Comparison of ENCODE assay signal across 8 cellular contexts in the genomic region with DNA sequence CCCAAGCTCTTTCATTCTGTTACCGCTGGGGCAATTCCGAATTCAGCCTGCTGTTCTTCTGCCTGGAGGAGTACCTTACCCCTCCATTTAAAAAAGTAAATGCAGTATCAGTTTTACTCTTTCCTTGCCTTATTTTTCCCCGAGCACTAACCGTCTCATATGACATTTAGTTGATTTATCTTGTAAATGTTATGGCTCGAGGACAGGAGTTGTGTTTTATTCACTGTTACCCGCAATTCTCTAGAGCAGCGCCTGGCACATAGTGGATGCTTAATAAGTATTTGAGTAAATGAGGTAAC. TPM values are rescaled to one million over a fixed set of nuclear protein-coding genes. Genes with fewer than 3 reads are reported as not detected.
DNase-seq lines count a peak whose midpoint lies in the region; ATAC-seq and TF ChIP-seq lines count a peak whose summit lies in the region.

No MANE protein-coding gene starts in this region.

- TF ChIP-seq CTCF in A673 (conservative IDR thresholded peaks at IDR 0.05; ENCODE audit: low read depth, low read length) (peak; percentile 31; the same call in 1 of the 2 replicates), PC-9 (conservative IDR thresholded peaks at IDR 0.05) (peak; percentile 20; the same call in 1 of the 2 replicates), fibroblast of villous mesenchyme (IDR thresholded peaks at IDR 0.05; ENCODE audit: insufficient read depth, low read depth, low read length) (peak; percentile 14), suprapubic skin (IDR thresholded peaks at IDR 0.05) (peak in 1 of 2 donors; percentile 12)

- H3K4me1 ChIP-seq in A673 (ENCODE audit: insufficient read depth, low read length, poor library complexity, severe bottlenecking) (peaks cover 10% of the 10 kb centered on the region), PC-9 (replicated peaks; ENCODE audit: insufficient read depth) (peaks cover 20% of the 10 kb centered on the region), suprapubic skin (peaks cover 28% of the 10 kb centered on the region)

- no peak for TF ChIP-seq POLR2A in suprapubic skin (IDR thresholded peaks at IDR 0.05)

- CTCF ChIA-PET in A673 (lab: Charles Lee): interaction anchor here (0.6 kb wide), 1 partner anchor 344 kb away, joined by 6 read pairs; no protein-coding TSS in a partner anchor
- CTCF ChIA-PET in PC-9 (lab: Charles Lee): interaction anchor here (0.6 to 1.0 kb wide), 2 partner anchors 37 to 344 kb away, joined by 3 to 8 read pairs; partner anchors contain the start of genes POGK and POU2F1

- WGBS in suprapubic skin: under 1% methylated on average over 7 of the region's 7 CpGs

- 0 out of 2 replicates have a peak, but pooled peaks cover 5% of the 10 kb centered on the region for H3F3A ChIP-seq in PC-9 (ENCODE audit: insufficient read depth, low read depth)

- POLR2A ChIA-PET in A673 (lab: Charles Lee; ENCODE audit: low non-redundant PET): interaction anchor here (0.7 kb wide), 1 partner anchor 711 kb away, joined by 5 read pairs; no protein-coding TSS in a partner anchor
- POLR2A ChIA-PET in PC-9 (lab: Charles Lee; ENCODE audit: unreplicated experiment): interaction anchor here (0.5 kb wide), 1 partner anchor 37 kb away, joined by 3 read pairs; the partner anchor contains the start of gene POGK

- H3K9me3 ChIP-seq in A673 (ENCODE audit: low read depth, low read length, poor library complexity, severe bottlenecking) (no peaks in the 10 kb centered on the region), PC-9 (ENCODE audit: insufficient read depth, low read depth) (no peaks in the 10 kb centered on the region), suprapubic skin (no peaks in the 10 kb centered on the region)

- H3K79me2 ChIP-seq in PC-9 (ENCODE audit: low read depth): peaks cover 38% of the 10 kb centered on the region

- H3K9me2 ChIP-seq in PC-9 (ENCODE audit: insufficient read depth): no peaks in the 10 kb centered on the region

- H3K4me3 ChIP-seq in A673 (ENCODE audit: low read depth, low read length, poor library complexity, severe bottlenecking) (peak overlapping the region; percentile 72), PC-9 (peak overlapping the region; percentile 61), fibroblast of villous mesenchyme (ENCODE audit: low read depth, low read length) (peak overlapping the region; percentile 80), suprapubic skin (peak overlapping the region; percentile 81)

- peak; percentile 5 for ATAC-seq in GM21390 (IDR thresholded peaks at IDR 0.05; ENCODE audit: unreplicated experiment)

- no peaks in the 10 kb centered on the region for H3K27me3 ChIP-seq in A673 (replicated peaks; ENCODE audit: insufficient read depth, low read depth, low read length, poor library complexity)
- no peaks in the 10 kb centered on the region for H3K27me3 ChIP-seq in PC-9 (ENCODE audit: insufficient read depth, low read depth)
- H3K27me3 ChIP-seq in suprapubic skin: no peaks in the 10 kb centered on the region

- intact Hi-C loops in A673 (cut with micrococcal nuclease; ENCODE audit: unreplicated experiment): no loop called here
- intact Hi-C loops in PC-9 (cut with micrococcal nuclease; ENCODE audit: unreplicated experiment): loop anchor here (1.0 to 10.0 kb wide), 4 partner anchors 30 to 1242 kb away; partner anchors contain the start of genes MGST3 and POGK

- TF ChIP-seq EP300 in suprapubic skin (IDR thresholded peaks at IDR 0.05): no peak

- DNase-seq in A673 (ENCODE audit: low spot score) (no peak), PC-9 (no peak), fibroblast of villous mesenchyme (ENCODE audit: low read depth) (no peak), suprapubic skin (ENCODE audit: low spot score in 2 of 2) (no peak), HK-2 (ENCODE audit: unreplicated experiment) (no peak)
- no peak for DNase-seq in stimulated activated CD4-positive, alpha-beta T cell treated with anti-CD3 and anti-CD28 coated beads, Interleukin-4, amount 100 ng/mL, for 1 hour
- no peak for DNase-seq in activated CD4-positive, CD25-positive, alpha-beta regulatory T cell (lab: John Stamatoyannopoulos, UW)

- BruUV-seq in A673 (replicated peaks; lab: Mats Ljungman, UMichigan) (no TSS peak), PC-9 (replicated peaks; lab: Mats Ljungman, UMichigan) (no TSS peak)

- no peaks in the 10 kb centered on the region for H3K36me3 ChIP-seq in A673 (ENCODE audit: insufficient read depth, low read length, poor library complexity, severe bottlenecking)
- H3K36me3 ChIP-seq in PC-9 (ENCODE audit: low read depth): no peaks in the 10 kb centered on the region
- no peaks in the 10 kb centered on the region for H3K36me3 ChIP-seq in suprapubic skin

- no peaks in the 10 kb centered on the region for H4K20me1 ChIP-seq in PC-9 (ENCODE audit: insufficient read depth)

- peak overlapping the region; percentile 3 for H3K27ac ChIP-seq in A673 (ENCODE audit: low read depth, low read length, poor library complexity, severe bottlenecking)
- no peak overlapping the region for H3K27ac ChIP-seq in PC-9
- no peak overlapping the region for H3K27ac ChIP-seq in suprapubic skin

- H2AFZ ChIP-seq in PC-9: peak overlapping the region; percentile 75; the same call in 1 of the 2 replicates

- peak overlapping the region; percentile 87 for H3K4me2 ChIP-seq in PC-9

RNA-seq across cellular contexts. Expression of gene TADA1, which starts 0.4 kb away (rescaled TPM):
- total RNA-seq in A673 (2021) (15.2 and 17.8 TPM in 2 replicates), PC-9 (2021) (5.2 and 5.6 TPM in 2 replicates), fibroblast of villous mesenchyme (10.6 and 16.0 TPM in 2 replicates), suprapubic skin (10 to 100 TPM; 11.3 to 14.3 (median 13.0) TPM)

RNA-seq across cellular contexts. Expression of gene POGK, which starts 37.2 kb away (rescaled TPM):
- 37.3 and 44.1 TPM in 2 replicates for total RNA-seq in A673 (2021)
- 17.0 and 18.8 TPM in 2 replicates for total RNA-seq in PC-9 (2021)
- 27.1 and 36.7 TPM in 2 replicates for total RNA-seq in fibroblast of villous mesenchyme
- total RNA-seq in suprapubic skin: 10 to 100 TPM; 33.1 to 49.0 (median 39.7) TPM
